28 cellular contexts compared by ENCODE assay signal in genomic region chr6:112863753-112864152, GRCh38.
"Had no signal": no experiment of that assay in that cellular context is flagged by ENCODE, and none has a peak within 500 bp of the region (broad histone marks: within the 10 kb centered on the region; RNA-seq: fewer than 3 reads in every experiment).

No MANE protein-coding gene starts in this region.

- H3K9me3 Mint-ChIP-seq: endodermal cell had no signal

- H3K27ac ChIP-seq: colonic mucosa, coronary artery, dorsolateral prefrontal cortex, epithelial cell of prostate, esophagus muscularis mucosa, esophagus squamous epithelium, foreskin keratinocyte, gastrocnemius medialis, gastroesophageal sphincter, heart left ventricle, heart right ventricle had no signal

- H3K27me3 ChIP-seq: colonic mucosa, dorsolateral prefrontal cortex, esophagus muscularis mucosa, esophagus squamous epithelium, foreskin keratinocyte, gastrocnemius medialis, gastroesophageal sphincter, heart left ventricle, heart right ventricle had no signal

- H3K4me3 Mint-ChIP-seq: dendritic cell treated with granulocyte-macrophage colony-stimulating factor and Interleukin-4, amounts not matched to agents 40 ng/mL and 50 ng/mL, for 4 days; effector memory CD8-positive, alpha-beta T cell; endodermal cell had no signal

- H3K27ac Mint-ChIP-seq: dendritic cell treated with granulocyte-macrophage colony-stimulating factor and Interleukin-4, amounts not matched to agents 40 ng/mL and 50 ng/mL, for 4 days; effector memory CD8-positive, alpha-beta T cell; endodermal cell had no signal

- H3K4me3 ChIP-seq: colonic mucosa, coronary artery, dorsolateral prefrontal cortex, esophagus muscularis mucosa, esophagus squamous epithelium, gastrocnemius medialis, gastroesophageal sphincter, heart left ventricle, heart right ventricle had no signal

- FAIRE-seq: colon, endometrium, endothelial cell of umbilical vein, frontal cortex had no signal

- H3K4me1 Mint-ChIP-seq: endodermal cell had no signal

- DNase-seq: colonic mucosa; cortex of kidney; dermis blood vessel endothelial cell; dorsolateral prefrontal cortex; effector CD4-positive, alpha-beta T cell; effector CD8-positive, alpha-beta T cell; effector memory CD4-positive, alpha-beta T cell; effector memory CD8-positive, alpha-beta T cell; endodermal cell; erythroblast; esophagus squamous epithelium; foreskin fibroblast; foreskin keratinocyte; gastrocnemius medialis; glutamatergic neuron; head of caudate nucleus; heart left ventricle; heart right ventricle had no signal

- H3K27me3 Mint-ChIP-seq: dendritic cell treated with granulocyte-macrophage colony-stimulating factor and Interleukin-4, amounts not matched to agents 40 ng/mL and 50 ng/mL, for 4 days; effector memory CD8-positive, alpha-beta T cell had no signal

- H3K4me1 ChIP-seq: colonic mucosa, esophagus muscularis mucosa, esophagus squamous epithelium, foreskin keratinocyte, gastrocnemius medialis, gastroesophageal sphincter, heart left ventricle, heart right ventricle had no signal

- H3K9me3 ChIP-seq: colonic mucosa, esophagus muscularis mucosa, esophagus squamous epithelium, gastrocnemius medialis had no signal

- ATAC-seq: effector memory CD8-positive, alpha-beta T cell; esophagus mucosa; foreskin keratinocyte; gastrocnemius medialis; gastroesophageal sphincter; heart left ventricle; heart right ventricle had no signal

- H3K36me3 ChIP-seq: colonic mucosa, esophagus muscularis mucosa, esophagus squamous epithelium, gastrocnemius medialis, gastroesophageal sphincter, heart left ventricle, heart right ventricle had no signal
